Comparison of ENCODE assay signal across 25 cellular contexts in the genomic region with DNA sequence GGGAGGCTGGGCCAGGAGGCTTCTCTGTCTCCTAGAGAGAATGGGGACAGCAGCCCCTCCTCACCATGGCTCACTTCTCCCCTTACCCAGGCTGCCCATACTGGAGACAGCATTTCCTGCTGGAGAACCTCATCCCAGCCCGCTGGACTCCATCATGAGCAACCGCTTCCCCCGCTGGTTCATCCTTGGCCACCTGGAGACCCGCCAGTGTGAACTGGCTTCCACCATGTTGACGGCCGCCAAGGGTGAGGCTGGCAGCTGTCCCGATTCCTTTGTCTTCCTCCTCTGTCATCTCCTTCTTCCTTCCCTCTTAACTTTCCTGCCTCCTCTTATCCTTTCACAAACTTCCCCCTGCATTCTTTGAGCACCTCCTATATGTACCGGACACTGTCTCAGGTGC. TPM values are rescaled to one million over a fixed set of nuclear protein-coding genes. Genes with fewer than 3 reads are reported as not detected.
DNase-seq lines count a peak whose midpoint lies in the region; ATAC-seq and TF ChIP-seq lines count a peak whose summit lies in the region.
"Had no signal": no experiment of that assay in that cellular context is flagged by ENCODE, and none has a peak within 500 bp of the region (broad histone marks: within the 10 kb centered on the region; RNA-seq: fewer than 3 reads in every experiment).

No MANE protein-coding gene starts in this region.

- TF ChIP-seq POLR2A in gastrocnemius medialis (IDR thresholded peaks at IDR 0.05) = no peak

- TF ChIP-seq CTCF in CD8-positive, alpha-beta T cell (IDR thresholded peaks at IDR 0.05) = no peak
- TF ChIP-seq CTCF in RWPE1 (conservative IDR thresholded peaks at IDR 0.05; ENCODE audit: low read depth) = no peak
- TF ChIP-seq CTCF in progenitor cell of endocrine pancreas (IDR thresholded peaks at IDR 0.05; ENCODE audit: unreplicated experiment) = no peak
- TF ChIP-seq CTCF in gastrocnemius medialis (IDR thresholded peaks at IDR 0.05 in 4 of 5, conservative IDR thresholded peaks at IDR 0.05 in 1 of 5) = no peak
- no peak for TF ChIP-seq CTCF in chondrocyte (IDR thresholded peaks at IDR 0.05)

- H3K27ac ChIP-seq in CD8-positive, alpha-beta T cell (ENCODE audit: low read depth, low read length) = no peak overlapping the region
- H3K27ac ChIP-seq in RWPE1 (peak overlapping the region; percentile 57), gastrocnemius medialis (peak overlapping the region in 2 of 4 donors; percentile 3 to 22)
- H3K27ac ChIP-seq: PC-9, VCaP had no signal

- H3K36me3 ChIP-seq in CD8-positive, alpha-beta T cell (ENCODE audit: insufficient read depth, low read length) = no peaks in the 10 kb centered on the region
- H3K36me3 ChIP-seq in gastrocnemius medialis = no peaks in the 10 kb centered on the region

- intact Hi-C loops in CD8-positive, alpha-beta T cell (cut with DNase I, micrococcal nuclease) = no loop called here
- intact Hi-C loops in Right ventricle myocardium superior (cut with DNase I) (no loop called here), gastrocnemius medialis (cut with DNase I; ENCODE audit: low total_unique reads) (no loop called here)

- no peaks in the 10 kb centered on the region for H3K4me1 ChIP-seq in CD8-positive, alpha-beta T cell (ENCODE audit: insufficient read depth, low read length)
- no peaks in the 10 kb centered on the region for H3K4me1 ChIP-seq in gastrocnemius medialis

- peaks cover 29% of the 10 kb centered on the region for H3K36me3 Mint-ChIP-seq in CD8-positive, alpha-beta T cell
- H3K36me3 Mint-ChIP-seq in progenitor cell of endocrine pancreas (ENCODE audit: insufficient read depth) (peaks cover 24% of the 10 kb centered on the region), chondrocyte (ENCODE audit: low read depth) (peaks cover 16% of the 10 kb centered on the region)

- H3K4me3 ChIP-seq in CD8-positive, alpha-beta T cell (ENCODE audit: low read depth, low read length) = no peak overlapping the region
- H3K4me3 ChIP-seq in gastrocnemius medialis = no peak overlapping the region
- H3K4me3 ChIP-seq: lung, PC-9, SJCRH30 had no signal

- peaks cover 3% of the 10 kb centered on the region for H3K4me1 Mint-ChIP-seq in CD8-positive, alpha-beta T cell (ENCODE audit: low read depth)
- H3K4me1 Mint-ChIP-seq in progenitor cell of endocrine pancreas (ENCODE audit: low read depth) (no peaks in the 10 kb centered on the region), chondrocyte (ENCODE audit: low read depth) (peaks cover 6% of the 10 kb centered on the region)

- no peaks in the 10 kb centered on the region for H3K9me3 ChIP-seq in CD8-positive, alpha-beta T cell (ENCODE audit: low read length)
- no peaks in the 10 kb centered on the region for H3K9me3 ChIP-seq in gastrocnemius medialis
- H3K9me3 ChIP-seq: SJCRH30 had no signal

- CTCF ChIA-PET in CD8-positive, alpha-beta T cell (lab: Charles Lee) = no interaction called here
- CTCF ChIA-PET in RWPE1 (lab: Yijun Ruan, JAX) = interaction anchor here (1.5 kb wide), 1 partner anchor 27 kb away, joined by 3 read pairs; no protein-coding TSS in a partner anchor

- H3K27me3 ChIP-seq in CD8-positive, alpha-beta T cell (ENCODE audit: insufficient read depth, low read length) = no peaks in the 10 kb centered on the region
- H3K27me3 ChIP-seq in gastrocnemius medialis = no peaks in the 10 kb centered on the region
- H3K27me3 ChIP-seq: SJCRH30 had no signal

- H3K27ac Mint-ChIP-seq in CD8-positive, alpha-beta T cell = peak overlapping the region; percentile 57
- H3K27ac Mint-ChIP-seq in progenitor cell of endocrine pancreas (peak overlapping the region; percentile 74), chondrocyte (ENCODE audit: unreplicated experiment) (no peak overlapping the region)

- no peak for DNase-seq in CD8-positive, alpha-beta T cell
- no peak for DNase-seq in RWPE1 (ENCODE audit: low spot score)
- peak; percentile 77 for DNase-seq in Right ventricle myocardium superior
- no peak for DNase-seq in progenitor cell of endocrine pancreas (ENCODE audit: low spot score, unreplicated experiment)
- DNase-seq in DMS53 (lab: John Stamatoyannopoulos, UW) = no peak
- no peak for DNase-seq in gastrocnemius medialis
- DNase-seq in chondrocyte (ENCODE audit: low spot score) = no peak
- no peak for DNase-seq in stimulated activated CD4-positive, alpha-beta T cell treated with anti-CD3 and anti-CD28 coated beads, Interleukin-4, amount 100 ng/mL, for 24 hours
- DNase-seq: ACHN; activated naive CD4-positive, alpha-beta T cell treated with Interleukin-2 at 50 U/mL for 16 hours; EL; foreskin melanocyte; MM.1S; NCI-H1417 treated with DMSO at 0.1 percent for 48 hours; PC-9; retina; SJCRH30; stimulated activated CD4-positive, alpha-beta T cell treated with anti-CD3 and anti-CD28 coated beads, Interleukin-12 subunit alpha, Interleukin-12 subunit beta, amount 100 ng/mL, for 4 hours had no signal

- in situ Hi-C loops in gastrocnemius medialis (cut with MboI; ENCODE audit: low sequenced_read_pairs in 4 of 4) = no loop called here

- no peaks in the 10 kb centered on the region for H3K9me3 Mint-ChIP-seq in CD8-positive, alpha-beta T cell
- H3K9me3 Mint-ChIP-seq in progenitor cell of endocrine pancreas (ENCODE audit: low read depth) (no peaks in the 10 kb centered on the region), chondrocyte (ENCODE audit: low read depth) (no peaks in the 10 kb centered on the region)
- H3K9me3 Mint-ChIP-seq: central memory CD8-positive, alpha-beta T cell had no signal

- POLR2A ChIA-PET in CD8-positive, alpha-beta T cell (lab: Charles Lee) = no interaction called here
- POLR2A ChIA-PET in RWPE1 (lab: Yijun Ruan, JAX; ENCODE audit: low non-redundant PET) = no interaction called here

- ATAC-seq in CD8-positive, alpha-beta T cell = no peak
- ATAC-seq in Right ventricle myocardium superior (ENCODE audit: poor library complexity) (peak; percentile 8), gastrocnemius medialis (no peak)

- no peaks in the 10 kb centered on the region for H3K27me3 Mint-ChIP-seq in CD8-positive, alpha-beta T cell (ENCODE audit: low read depth)
- no peaks in the 10 kb centered on the region for H3K27me3 Mint-ChIP-seq in progenitor cell of endocrine pancreas
- H3K27me3 Mint-ChIP-seq in chondrocyte (ENCODE audit: low read depth) = no peaks in the 10 kb centered on the region
- H3K27me3 Mint-ChIP-seq: central memory CD8-positive, alpha-beta T cell had no signal

- H3K4me3 Mint-ChIP-seq in CD8-positive, alpha-beta T cell = no peak overlapping the region
- H3K4me3 Mint-ChIP-seq in progenitor cell of endocrine pancreas (ENCODE audit: low read depth) (no peak overlapping the region), chondrocyte (ENCODE audit: unreplicated experiment) (no peak overlapping the region)
- H3K4me3 Mint-ChIP-seq: central memory CD8-positive, alpha-beta T cell had no signal

RNA-seq across cellular contexts. Expression of a gene that starts 28.0 kb away (rescaled TPM):
- total RNA-seq in CD8-positive, alpha-beta T cell = 1 to 10 TPM; 4.1 to 5.0 TPM
- total RNA-seq in Right ventricle myocardium superior (2.7 TPM), progenitor cell of endocrine pancreas (30.9 and 34.6 TPM in 2 replicates), gastrocnemius medialis (1 to 10 TPM; 3.9 to 6.3 (median 5.0) TPM), chondrocyte (6.8 to 10.6 TPM (median 9.5 TPM) in 3 replicates)

RNA-seq across cellular contexts. Expression of a gene that starts 49.0 kb away (rescaled TPM):
- 100 to 1,000 TPM; 116 TPM for total RNA-seq in CD8-positive, alpha-beta T cell
- total RNA-seq in Right ventricle myocardium superior (88.1 TPM), progenitor cell of endocrine pancreas (78.4 and 90.1 TPM in 2 replicates), gastrocnemius medialis (100 to 1,000 TPM; 158 to 283 (median 222) TPM), chondrocyte (71.2 to 91.5 TPM (median 75.7 TPM) in 3 replicates)

RNA-seq across cellular contexts. Expression of a gene that starts 53.7 kb away (rescaled TPM):
- not detected for total RNA-seq in CD8-positive, alpha-beta T cell
- total RNA-seq in Right ventricle myocardium superior (1.8 TPM), progenitor cell of endocrine pancreas (9.5 and 10.5 TPM in 2 replicates), gastrocnemius medialis (not detected), chondrocyte (4.4 to 6.7 TPM (median 4.7 TPM) in 3 replicates)
- total RNA-seq: epithelial cell of proximal tubule, myocyte, NCI-H460, ureter had no signal

RNA-seq across cellular contexts. Expression of a gene that starts 58.9 kb away (rescaled TPM):
- total RNA-seq in CD8-positive, alpha-beta T cell = 10 to 100 TPM; 14.3 to 14.8 TPM
- 15.2 TPM for total RNA-seq in Right ventricle myocardium superior
- 20.3 and 23.0 TPM in 2 replicates for total RNA-seq in progenitor cell of endocrine pancreas
- 10 to 100 TPM; 21.1 to 26.1 (median 23.4) TPM for total RNA-seq in gastrocnemius medialis
- total RNA-seq in chondrocyte = 18.7 to 25.4 TPM (median 20.2 TPM) in 3 replicates
